Comparison of ENCODE assay signal across 23 cellular contexts in genomic region chr1:168726311-168726710, GRCh38. TPM values are rescaled to one million over a fixed set of nuclear protein-coding genes. Genes with fewer than 3 reads are reported as not detected.
A peak's percentile ranks its signal among the peaks of the same experiment; 100 is the strongest.
DNase-seq lines count a peak whose midpoint lies in the region; ATAC-seq, FAIRE-seq and TF ChIP-seq lines count a peak whose summit lies in the region.
"Had no signal": no experiment of that assay in that cellular context is flagged by ENCODE, and none has a peak within 500 bp of the region (broad histone marks: within the 10 kb centered on the region; RNA-seq: fewer than 3 reads in every experiment).

No MANE protein-coding gene starts in this region.

- no peak for TF ChIP-seq CTCF in mesothelial cell of epicardium (IDR thresholded peaks at IDR 0.05; ENCODE audit: unreplicated experiment)

- H3K9me3 Mint-ChIP-seq in mesothelial cell of epicardium = no peaks in the 10 kb centered on the region
- no peaks in the 10 kb centered on the region for H3K9me3 Mint-ChIP-seq in effector memory CD8-positive, alpha-beta T cell
- H3K9me3 Mint-ChIP-seq: activated naive CD4-positive, alpha-beta T cell treated with anti-CD3 and anti-CD28 coated beads, Interleukin-2, amount 50 U/mL, for 24 hours; activated T-helper 1 cell treated with anti-CD3 and anti-CD28 coated beads, Interleukin-12 subunit alpha, Interleukin-12 subunit beta, Interleukin-2, Interleukin-4 antibody, amounts not matched to agents 30 ng/mL and 10 ng/mL and 1 ng/mL, durations not matched to agents 14 hours and 24 hours and 36 hours; CD4-positive, alpha-beta T cell; stimulated activated naive CD8-positive, alpha-beta T cell treated with anti-CD3 and anti-CD28 coated beads, Interleukin-15, Interleukin-2, amounts not matched to agents 100 ng/mL and 50 ng/mL, for 24 hours had no signal

- H3K9me3 ChIP-seq in BLaER1 (peaks cover 4% of the 10 kb centered on the region; the same call in 1 of the 2 replicates), adipocyte (ENCODE audit: control insufficient read depth, low read length) (no peaks in the 10 kb centered on the region), stomach smooth muscle (ENCODE audit: control insufficient read depth in 2 of 2, low read length in 2 of 2) (no peaks in the 10 kb centered on the region)

- peak overlapping the region; percentile 5; the same call in 1 of the 2 replicates for H3K4me2 ChIP-seq in BLaER1

- no peaks in the 10 kb centered on the region for H4K20me1 ChIP-seq in BLaER1

- ATAC-seq in effector memory CD8-positive, alpha-beta T cell (replicated peaks) = no peak
- ATAC-seq: activated CD8-positive, alpha-beta memory T cell treated with anti-CD3 and anti-CD28 coated beads, Interleukin-2, amount 10 ng/mL, durations not matched to agents 7 days and 5 days had no signal

- H3K4me1 ChIP-seq in BLaER1 (no peaks in the 10 kb centered on the region; the same call in 1 of the 2 replicates), adipocyte (ENCODE audit: control insufficient read depth, insufficient read depth, low read length) (peaks cover 36% of the 10 kb centered on the region), stomach smooth muscle (ENCODE audit: control insufficient read depth, insufficient read depth, low read length) (peaks cover 2% of the 10 kb centered on the region)

- no peaks in the 10 kb centered on the region for H3K27me3 Mint-ChIP-seq in mesothelial cell of epicardium (ENCODE audit: low read depth)
- H3K27me3 Mint-ChIP-seq in effector memory CD8-positive, alpha-beta T cell = peaks cover 0 to 23% of the 10 kb centered on the region in 2 donors

- FAIRE-seq in GM12891 (lab: Jason Lieb, UNC) = no peak

- H3K27ac ChIP-seq in BLaER1 (no peak overlapping the region), stomach smooth muscle (ENCODE audit: low read length) (peak overlapping the region; percentile 11)

- H3K4me3 ChIP-seq in BLaER1 = no peak overlapping the region
- peak overlapping the region; percentile 80 for H3K4me3 ChIP-seq in adipocyte (ENCODE audit: low read length)
- H3K4me3 ChIP-seq in stomach smooth muscle (ENCODE audit: low read length in 2 of 2) = peak overlapping the region; percentile 34 to 70
- H3K4me3 ChIP-seq: lung, skin epidermis had no signal

- no peaks in the 10 kb centered on the region for H3K36me3 ChIP-seq in BLaER1
- H3K36me3 ChIP-seq in adipocyte (ENCODE audit: control insufficient read depth, insufficient read depth, low read length, severe bottlenecking) = no peaks in the 10 kb centered on the region
- no peaks in the 10 kb centered on the region for H3K36me3 ChIP-seq in stomach smooth muscle (ENCODE audit: control insufficient read depth in 2 of 2, insufficient read depth in 2 of 2, low read length in 2 of 2)

- DNase-seq in adipocyte (ENCODE audit: low read depth) (no peak), mesothelial cell of epicardium (ENCODE audit: low spot score in 2 of 2, unreplicated experiment in 2 of 2) (no peak), NCI-H1436 (lab: John Stamatoyannopoulos, UW) (no peak), GM12891 (ENCODE audit: insufficient read length, low spot score) (no peak), NOMO-1 treated with dmso at 0.1 percent for 144 hours (lab: John Stamatoyannopoulos, UW; ENCODE audit: unreplicated experiment) (no peak)
- DNase-seq in effector memory CD8-positive, alpha-beta T cell = no peak
- DNase-seq: activated CD4-positive, alpha-beta T cell treated with anti-CD3 and anti-CD28 coated beads for 4 hours; activated CD8-positive, alpha-beta memory T cell treated with anti-CD3 and anti-CD28 coated beads, Interleukin-2, amount 10 ng/mL, durations not matched to agents 7 days and 5 days; CD4-positive, alpha-beta T cell; DMS 273 treated with DMSO at 0.1 percent for 48 hours; effector memory CD4-positive, alpha-beta T cell; NCI-H146; SHP77 treated with DMSO at 0.1 percent for 48 hours; T-helper 1 cell had no signal

- no peaks in the 10 kb centered on the region for H3K36me3 Mint-ChIP-seq in mesothelial cell of epicardium
- peaks cover 4% of the 10 kb centered on the region for H3K36me3 Mint-ChIP-seq in effector memory CD8-positive, alpha-beta T cell (ENCODE audit: insufficient read depth)
- H3K36me3 Mint-ChIP-seq: activated CD8-positive, alpha-beta memory T cell treated with anti-CD3 and anti-CD28 coated beads, Interleukin-2, amount 10 ng/mL, durations not matched to agents 7 days and 5 days; activated naive CD4-positive, alpha-beta T cell treated with anti-CD3 and anti-CD28 coated beads, Interleukin-2, amount 50 U/mL, for 24 hours had no signal

- H3K4me1 Mint-ChIP-seq in mesothelial cell of epicardium = peaks cover 11% of the 10 kb centered on the region
- H3K4me1 Mint-ChIP-seq in effector memory CD8-positive, alpha-beta T cell (ENCODE audit: low read depth in 2 of 2) = no peaks in the 10 kb centered on the region
- H3K4me1 Mint-ChIP-seq: activated CD8-positive, alpha-beta memory T cell treated with anti-CD3 and anti-CD28 coated beads, Interleukin-2, amount 10 ng/mL, durations not matched to agents 7 days and 5 days; activated naive CD4-positive, alpha-beta T cell treated with anti-CD3 and anti-CD28 coated beads, Interleukin-2, amount 50 U/mL, for 24 hours had no signal

- H3K27me3 ChIP-seq in BLaER1 (no peaks in the 10 kb centered on the region), adipocyte (replicated peaks; ENCODE audit: control insufficient read depth, insufficient read depth, low read length) (no peaks in the 10 kb centered on the region), stomach smooth muscle (ENCODE audit: control insufficient read depth in 1 of 2, insufficient read depth in 2 of 2, low read length in 2 of 2) (no peaks in the 10 kb centered on the region)

- peak overlapping the region; percentile 8 for H3K27ac Mint-ChIP-seq in mesothelial cell of epicardium
- H3K27ac Mint-ChIP-seq in effector memory CD8-positive, alpha-beta T cell = no peak overlapping the region
- H3K27ac Mint-ChIP-seq: activated CD8-positive, alpha-beta memory T cell treated with anti-CD3 and anti-CD28 coated beads, Interleukin-2, amount 10 ng/mL, durations not matched to agents 7 days and 5 days; activated naive CD4-positive, alpha-beta T cell treated with anti-CD3 and anti-CD28 coated beads, Interleukin-2, amount 50 U/mL, for 24 hours; activated T-helper 1 cell treated with anti-CD3 and anti-CD28 coated beads, Interleukin-12 subunit alpha, Interleukin-12 subunit beta, Interleukin-2, Interleukin-4 antibody, amounts not matched to agents 30 ng/mL and 10 ng/mL and 1 ng/mL, durations not matched to agents 14 hours and 24 hours and 36 hours; CD4-positive, alpha-beta T cell; stimulated activated naive CD8-positive, alpha-beta T cell treated with anti-CD3 and anti-CD28 coated beads, Interleukin-15, Interleukin-2, amounts not matched to agents 100 ng/mL and 50 ng/mL, for 24 hours had no signal

- H3K4me3 Mint-ChIP-seq in mesothelial cell of epicardium = no peak overlapping the region
- no peak overlapping the region for H3K4me3 Mint-ChIP-seq in effector memory CD8-positive, alpha-beta T cell
- H3K4me3 Mint-ChIP-seq: activated CD8-positive, alpha-beta memory T cell treated with anti-CD3 and anti-CD28 coated beads, Interleukin-2, amount 10 ng/mL, durations not matched to agents 7 days and 5 days; activated naive CD4-positive, alpha-beta T cell treated with anti-CD3 and anti-CD28 coated beads, Interleukin-2, amount 50 U/mL, for 24 hours; activated T-helper 1 cell treated with anti-CD3 and anti-CD28 coated beads, Interleukin-12 subunit alpha, Interleukin-12 subunit beta, Interleukin-2, Interleukin-4 antibody, amounts not matched to agents 30 ng/mL and 10 ng/mL and 1 ng/mL, durations not matched to agents 14 hours and 24 hours and 36 hours; CD4-positive, alpha-beta T cell; stimulated activated naive CD8-positive, alpha-beta T cell treated with anti-CD3 and anti-CD28 coated beads, Interleukin-15, Interleukin-2, amounts not matched to agents 100 ng/mL and 50 ng/mL, for 24 hours had no signal

- TF ChIP-seq POLR2A in GM12891 (IDR thresholded peaks at IDR 0.05; ENCODE audit: low read depth, low read length) = no peak

- no peak overlapping the region for H3K9ac ChIP-seq in BLaER1
- peak overlapping the region; percentile 80 for H3K9ac ChIP-seq in adipocyte (ENCODE audit: low read length)
- H3K9ac ChIP-seq in stomach smooth muscle (ENCODE audit: low read length in 2 of 2) = peak overlapping the region in 1 of 2 donors; percentile 43

TF ChIP-seq in GM12891, 5 proteins besides CTCF, POLR2A, EP300 and RAD21:
- TF ChIP-seq POLR2AphosphoS5 (IDR thresholded peaks at IDR 0.05; ENCODE audit: low read depth, low read length) = no peak
- no peak for TF ChIP-seq POU2F2 (IDR thresholded peaks at IDR 0.05; ENCODE audit: low read depth, low read length)
- TF ChIP-seq TAF1 (IDR thresholded peaks at IDR 0.05; ENCODE audit: low read depth, low read length) = no peak
- no peak for TF ChIP-seq SPI1 (IDR thresholded peaks at IDR 0.05; ENCODE audit: low read depth, low read length)

RNA-seq across cellular contexts. Expression of gene DPT, which starts 2.7 kb away (rescaled TPM):
- total RNA-seq in mesothelial cell of epicardium = 1.1 to 1.6 TPM (median 1.3 TPM) in 3 replicates
- polyA plus RNA-seq in GM12891 (2012; ENCODE audit: low read depth, missing spikeins) = not detected
- total RNA-seq: activated CD8-positive, alpha-beta memory T cell treated with anti-CD3 and anti-CD28 coated beads, Interleukin-2, amount 10 ng/mL, durations not matched to agents 7 days and 5 days; activated T-helper 1 cell treated with anti-CD3 and anti-CD28 coated beads, Interleukin-12 subunit alpha, Interleukin-12 subunit beta, Interleukin-2, Interleukin-4 antibody, amounts not matched to agents 30 ng/mL and 10 ng/mL and 1 ng/mL, durations not matched to agents 14 hours and 24 hours and 36 hours; CD4-positive, alpha-beta T cell; myocyte; OCI-LY7 had no signal
